11 cellular contexts compared by ENCODE assay signal in genomic region chr1:67141827-67142226, GRCh38. TPM values are rescaled to one million over a fixed set of nuclear protein-coding genes. Genes with fewer than 3 reads are reported as not detected.
"Had no signal": no experiment of that assay in that cellular context is flagged by ENCODE, and none has a peak within 500 bp of the region (broad histone marks: within the 10 kb centered on the region; RNA-seq: fewer than 3 reads in every experiment).

No MANE protein-coding gene starts in this region.

RNA-seq across cellular contexts. Expression of gene C1orf141, which starts 7.1 kb away (rescaled TPM):
- total RNA-seq: activated B cell treated with CpG ODN at 0.5 μM for 24 hours; activated CD8-positive, alpha-beta memory T cell treated with anti-CD3 and anti-CD28 coated beads for 36 hours; activated CD8-positive, alpha-beta T cell treated with anti-CD3 and anti-CD28 coated beads for 36 hours; adrenal gland; astrocyte; body of pancreas; breast epithelium; cardiac septum; RPMI7951 had no signal
- polyA plus RNA-seq: adrenal gland, IgD-negative memory B cell had no signal

RNA-seq across cellular contexts. Expression of gene IL23R, which starts 24.4 kb away (rescaled TPM):
- total RNA-seq: activated B cell treated with CpG ODN at 0.5 μM for 24 hours, astrocyte, breast epithelium, cardiac septum, RPMI7951, SJCRH30 had no signal
- polyA plus RNA-seq: IgD-negative memory B cell had no signal
